Comparison of ENCODE assay signal across 10 cellular contexts in genomic region chr6:168150551-168151444, GRCh38.
DNase-seq lines count a peak whose midpoint lies in the region; ATAC-seq and TF ChIP-seq lines count a peak whose summit lies in the region.
"Had no signal": no experiment of that assay in that cellular context is flagged by ENCODE, and none has a peak within 500 bp of the region (broad histone marks: within the 10 kb centered on the region; RNA-seq: fewer than 3 reads in every experiment).

No MANE protein-coding gene starts in this region.

- H3K27ac ChIP-seq in mammary epithelial cell (ENCODE audit: insufficient read depth, low read depth, low read length) (no peak overlapping the region), brain microvascular endothelial cell (no peak overlapping the region), lung (ENCODE audit: low read depth in 1 of 2, low read length in 1 of 2) (no peak overlapping the region), uterus (no peak overlapping the region)

- ATAC-seq in lung (ENCODE audit: insufficient read depth, low FRiP score) (no peak), GM18861 (IDR thresholded peaks at IDR 0.05; ENCODE audit: unreplicated experiment) (no peak), GM19455 (IDR thresholded peaks at IDR 0.05; ENCODE audit: unreplicated experiment) (no peak)

- intact Hi-C loops in MCF 10A (cut with micrococcal nuclease): loop anchor here (2.0 kb wide), 1 partner anchor 206 kb away; no protein-coding TSS in a partner anchor
- intact Hi-C loops in mammary epithelial cell (cut with micrococcal nuclease): loop anchor here (10.0 kb wide), 1 partner anchor 734 kb away; no protein-coding TSS in a partner anchor
- intact Hi-C loops in uterus (cut with DNase I; ENCODE audit: low total_unique reads): loop anchor here (10.0 kb wide), 1 partner anchor 204 kb away; no protein-coding TSS in a partner anchor

- H4K20me1 ChIP-seq in mammary epithelial cell (ENCODE audit: insufficient read depth, low read length): no peaks in the 10 kb centered on the region

- H3K4me3 ChIP-seq in mammary epithelial cell (replicated peaks in 1 of 3; ENCODE audit: insufficient read depth in 1 of 3, low read depth in 2 of 3, low read length in 3 of 3): no peak overlapping the region
- H3K4me3 ChIP-seq in brain microvascular endothelial cell (ENCODE audit: low read depth, low read length): no peak overlapping the region
- no peak overlapping the region for H3K4me3 ChIP-seq in lung
- no peak overlapping the region for H3K4me3 ChIP-seq in uterus

- 32% methylated on average over 26 of the region's 30 CpGs for WGBS in mammary epithelial cell (ENCODE audit: low coverage, missing lambda C conversion rate)
- WGBS in lung, 2 donors: 51 to 65% methylated on average over 30 of the region's 30 CpGs

- TF ChIP-seq CTCF in MCF 10A (IDR thresholded peaks at IDR 0.05; ENCODE audit: unreplicated experiment): peak; percentile 52
- no peak for TF ChIP-seq CTCF in mammary epithelial cell (conservative IDR thresholded peaks at IDR 0.05 in 1 of 2, IDR thresholded peaks at IDR 0.05 in 1 of 2; ENCODE audit: extremely low read depth in 1 of 2, insufficient read depth in 1 of 2, low read depth in 1 of 2, low read length in 2 of 2)
- TF ChIP-seq CTCF in brain microvascular endothelial cell (IDR thresholded peaks at IDR 0.05; ENCODE audit: low read depth, low read length, missing control alignments): peak; percentile 11
- peak; percentile 23 for TF ChIP-seq CTCF in lung (IDR thresholded peaks at IDR 0.05; ENCODE audit: control extremely low read depth, extremely low read depth)
- TF ChIP-seq CTCF in uterus (IDR thresholded peaks at IDR 0.05): peak; percentile 59 to 73 (median 64)

- BruUV-seq in MCF 10A (replicated peaks; lab: Mats Ljungman, UMichigan): no TSS peak
- BruUV-seq in mammary epithelial cell (replicated peaks; lab: Mats Ljungman, UMichigan): no TSS peak

- H2AFZ ChIP-seq in mammary epithelial cell (ENCODE audit: low read depth, low read length): no peak overlapping the region

- no peak overlapping the region for H3K9ac ChIP-seq in mammary epithelial cell (ENCODE audit: insufficient read depth, low read length)

- no peak overlapping the region for H3K4me2 ChIP-seq in mammary epithelial cell (ENCODE audit: insufficient read depth, low read depth, low read length)

- H3K4me3 Mint-ChIP-seq in MCF 10A (ENCODE audit: unreplicated experiment): no peak overlapping the region
- H3K4me3 Mint-ChIP-seq: CD4-positive, alpha-beta T cell had no signal

- H3K9me3 Mint-ChIP-seq in MCF 10A (ENCODE audit: unreplicated experiment): no peaks in the 10 kb centered on the region
- H3K9me3 Mint-ChIP-seq: CD4-positive, alpha-beta T cell had no signal

- DNase-seq in MCF 10A (ENCODE audit: unreplicated experiment) (no peak), mammary epithelial cell (no peak), brain microvascular endothelial cell (no peak), lung (ENCODE audit: low spot score) (peak; percentile 29), uterus (peak in 1 of 2 donors; percentile 30), pons (ENCODE audit: low spot score) (no peak)
- DNase-seq: activated CD4-positive, alpha-beta T cell treated with anti-CD3 and anti-CD28 coated beads for 48 hours; CD4-positive, alpha-beta T cell had no signal

- H3K4me1 Mint-ChIP-seq in MCF 10A (ENCODE audit: insufficient read depth, unreplicated experiment): no peaks in the 10 kb centered on the region

- no peaks in the 10 kb centered on the region for H3K27me3 ChIP-seq in mammary epithelial cell (ENCODE audit: insufficient read depth, low read length)
- H3K27me3 ChIP-seq in brain microvascular endothelial cell (replicated peaks): no peaks in the 10 kb centered on the region
- no peaks in the 10 kb centered on the region for H3K27me3 ChIP-seq in lung (ENCODE audit: control insufficient read depth, insufficient read depth)
- H3K27me3 ChIP-seq in uterus: no peaks in the 10 kb centered on the region

- dilution Hi-C loops in mammary epithelial cell (cut with HindIII; ENCODE audit: low sequenced_read_pairs): no loop called here

- POLR2A ChIA-PET in MCF 10A (lab: Yijun Ruan, JAX): no interaction called here

- H3K27me3 Mint-ChIP-seq in MCF 10A (ENCODE audit: insufficient read depth, unreplicated experiment): peaks cover 50% of the 10 kb centered on the region

- H3K36me3 ChIP-seq in mammary epithelial cell (ENCODE audit: insufficient read depth, low read length) (no peaks in the 10 kb centered on the region), brain microvascular endothelial cell (replicated peaks) (no peaks in the 10 kb centered on the region), lung (ENCODE audit: control insufficient read depth in 2 of 2, insufficient read depth in 2 of 2, low read length in 2 of 2) (no peaks in the 10 kb centered on the region), uterus (no peaks in the 10 kb centered on the region)

- in situ Hi-C loops in mammary epithelial cell (cut with MboI; ENCODE audit: low sequenced_read_pairs in 2 of 2): no loop called here
- in situ Hi-C loops in brain microvascular endothelial cell (cut with HindIII; ENCODE audit: low pct_ligation_motif_present, low sequenced_read_pairs): no loop called here

- CTCF ChIA-PET in MCF 10A (lab: Yijun Ruan, JAX): interaction anchor here (1.2 kb wide), 1 partner anchor 45 kb away, joined by 3 read pairs; no protein-coding TSS in a partner anchor
- CTCF ChIA-PET in mammary epithelial cell (lab: Charles Lee; ENCODE audit: low non-redundant PET): no interaction called here

- TF ChIP-seq POLR2A in uterus (IDR thresholded peaks at IDR 0.05): no peak

- H3K36me3 Mint-ChIP-seq in MCF 10A (ENCODE audit: insufficient read depth, unreplicated experiment): peaks cover 6% of the 10 kb centered on the region

- H3K4me1 ChIP-seq in mammary epithelial cell (ENCODE audit: insufficient read depth, low read length) (no peaks in the 10 kb centered on the region), lung (ENCODE audit: control insufficient read depth in 2 of 2, insufficient read depth in 2 of 2, low read length in 2 of 2) (no peaks in the 10 kb centered on the region), uterus (no peaks in the 10 kb centered on the region)

- H3K9me3 ChIP-seq in mammary epithelial cell (replicated peaks; ENCODE audit: insufficient read depth, low read length) (peaks cover 7% of the 10 kb centered on the region), lung (ENCODE audit: control insufficient read depth in 2 of 2, insufficient read depth in 1 of 2, low read length in 1 of 2) (no peaks in the 10 kb centered on the region), uterus (no peaks in the 10 kb centered on the region)

- no peak overlapping the region for H3K27ac Mint-ChIP-seq in MCF 10A (ENCODE audit: low read depth, unreplicated experiment)
- H3K27ac Mint-ChIP-seq: CD4-positive, alpha-beta T cell had no signal

- no peaks in the 10 kb centered on the region for H3K79me2 ChIP-seq in mammary epithelial cell (ENCODE audit: insufficient read depth, low read length)

Comparison
In these comparisons a context has a peak if more than half of its experiments do, and no peak if none do; other contexts are left out.
1. CTCF ChIP-seq: peak in MCF 10A (single experiment), brain microvascular endothelial cell (single experiment), lung (single experiment) and uterus (4 of 4); none in mammary epithelial cell (0 of 2).